Comparison of ENCODE assay signal across 9 cellular contexts in the genomic region with DNA sequence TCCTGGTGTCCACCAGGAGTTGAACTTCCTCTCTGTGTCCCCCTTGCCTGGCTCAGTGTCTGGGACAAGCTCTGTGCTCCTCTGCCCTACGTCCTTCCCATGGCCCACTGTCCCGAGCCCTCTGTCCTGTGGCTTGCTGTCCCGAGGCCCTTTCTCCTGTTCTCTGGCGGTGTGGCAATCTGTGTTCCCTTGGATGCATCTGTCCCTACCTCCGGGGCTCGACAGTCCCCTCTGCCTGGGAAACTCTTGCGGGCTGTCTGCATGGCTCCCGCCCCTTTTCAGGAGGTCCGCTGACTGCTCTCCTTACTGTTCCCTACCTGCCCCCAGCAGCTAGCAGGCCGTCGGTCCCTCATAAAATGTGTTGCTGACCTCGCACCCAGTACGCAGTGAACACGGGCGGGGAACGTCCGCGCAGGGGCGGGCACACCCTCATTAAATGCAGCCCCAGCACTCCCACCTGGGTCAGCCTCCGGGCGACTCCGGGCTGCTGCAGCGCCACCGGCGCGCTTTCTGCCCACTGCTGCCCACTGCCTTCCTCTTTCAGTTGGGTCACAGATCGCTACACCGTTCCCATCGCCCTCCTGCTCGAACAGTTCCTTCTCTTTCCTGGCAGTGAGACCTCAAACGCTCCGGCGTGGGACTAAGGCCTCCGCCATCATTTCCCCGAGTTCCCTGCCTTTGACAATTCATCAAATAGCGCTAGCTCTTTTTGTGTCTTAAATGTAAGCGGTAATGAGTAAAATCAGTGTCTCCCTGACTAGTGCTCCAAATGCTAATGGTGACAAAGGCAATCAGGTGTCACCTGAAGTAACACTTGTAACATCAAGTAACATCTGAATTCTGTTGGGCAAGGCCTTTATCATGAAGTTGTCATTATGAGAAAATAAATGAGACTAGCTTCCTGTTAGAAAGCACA.
DNase-seq lines count a peak whose midpoint lies in the region; FAIRE-seq and TF ChIP-seq lines count a peak whose summit lies in the region.
"Had no signal": no experiment of that assay in that cellular context is flagged by ENCODE, and none has a peak within 500 bp of the region (broad histone marks: within the 10 kb centered on the region; RNA-seq: fewer than 3 reads in every experiment).

No MANE protein-coding gene starts in this region.

- H3K9me3 Mint-ChIP-seq in glutamatergic neuron (ENCODE audit: unreplicated experiment): peaks cover 4% of the 10 kb centered on the region

- TF ChIP-seq POLR2A in Peyer's patch (IDR thresholded peaks at IDR 0.05) (peak in 1 of 2 donors; percentile 24), sigmoid colon (IDR thresholded peaks at IDR 0.05) (peak in 1 of 2 donors; percentile 13)

- H3K4me3 Mint-ChIP-seq in glutamatergic neuron (ENCODE audit: unreplicated experiment): peak overlapping the region; percentile 64

- H3K27me3 Mint-ChIP-seq in glutamatergic neuron (ENCODE audit: unreplicated experiment): peaks cover 4% of the 10 kb centered on the region

- intact Hi-C loops in sigmoid colon (cut with DNase I): no loop called here

- H3K27ac ChIP-seq in Peyer's patch (peak overlapping the region in 2 of 4 donors; percentile 31 to 50), sigmoid colon (no peak overlapping the region)

- H3K9me3 ChIP-seq in Peyer's patch (no peaks in the 10 kb centered on the region), sigmoid colon (peaks cover 0 to 6% (median 0%) of the 10 kb centered on the region in 4 donors)

- peak overlapping the region; percentile 22 for H3K27ac Mint-ChIP-seq in glutamatergic neuron (ENCODE audit: unreplicated experiment)

- H3K36me3 ChIP-seq in Peyer's patch: no peaks in the 10 kb centered on the region
- no peaks in the 10 kb centered on the region for H3K36me3 ChIP-seq in sigmoid colon

- H3K4me3 ChIP-seq in GM12875 (ENCODE audit: low read depth, low read length) (peak overlapping the region; percentile 26), Peyer's patch (peak overlapping the region; percentile 6 to 42 (median 31)), sigmoid colon (peak overlapping the region in 3 of 4 donors; percentile 16 to 32 (median 21))

- WGBS in sigmoid colon, 2 donors: 23 to 35% methylated on average over 37 of the region's 37 CpGs

- H3K27me3 ChIP-seq in Peyer's patch (no peaks in the 10 kb centered on the region), sigmoid colon (peaks cover 0 to 20% (median 5%) of the 10 kb centered on the region in 3 donors)

- H3K4me1 ChIP-seq in Peyer's patch (peaks cover 0 to 12% (median 0%) of the 10 kb centered on the region in 4 donors), sigmoid colon (peaks cover 0 to 11% (median 8%) of the 10 kb centered on the region in 4 donors)

- TF ChIP-seq CTCF in GM12875 (IDR thresholded peaks at IDR 0.05; ENCODE audit: borderline replicate concordance, insufficient read depth, low read depth, low read length) (no peak), Peyer's patch (IDR thresholded peaks at IDR 0.05) (no peak), glutamatergic neuron (IDR thresholded peaks at IDR 0.05; ENCODE audit: partially characterized antibody, unreplicated experiment) (no peak), sigmoid colon (IDR thresholded peaks at IDR 0.05) (no peak)

- no peak for FAIRE-seq in HTR-8/SVneo (lab: Jason Lieb, UNC)

- H3K4me1 Mint-ChIP-seq in glutamatergic neuron (ENCODE audit: low read depth, unreplicated experiment): peaks cover 4% of the 10 kb centered on the region

- TF ChIP-seq EP300 in sigmoid colon (IDR thresholded peaks at IDR 0.05): no peak

- DNase-seq in Peyer's patch (peak in 1 of 3 donors; percentile 40), glutamatergic neuron (no peak), sigmoid colon (no peak), mucosa of gallbladder (ENCODE audit: low spot score) (no peak), HTR-8/SVneo (ENCODE audit: insufficient read length, low spot score) (no peak), NCI-H146 treated with DMSO at 0.1 percent for 48 hours (lab: John Stamatoyannopoulos, UW; ENCODE audit: unreplicated experiment) (no peak)
- no peak for DNase-seq in activated CD8-positive, alpha-beta memory T cell treated with anti-CD3 and anti-CD28 coated beads, Interleukin-2, amount 50 U/mL, for 48 hours
- DNase-seq: cortex of kidney had no signal

- H3K36me3 Mint-ChIP-seq in glutamatergic neuron (ENCODE audit: unreplicated experiment): peaks cover 11% of the 10 kb centered on the region
